In the genomic region with DNA sequence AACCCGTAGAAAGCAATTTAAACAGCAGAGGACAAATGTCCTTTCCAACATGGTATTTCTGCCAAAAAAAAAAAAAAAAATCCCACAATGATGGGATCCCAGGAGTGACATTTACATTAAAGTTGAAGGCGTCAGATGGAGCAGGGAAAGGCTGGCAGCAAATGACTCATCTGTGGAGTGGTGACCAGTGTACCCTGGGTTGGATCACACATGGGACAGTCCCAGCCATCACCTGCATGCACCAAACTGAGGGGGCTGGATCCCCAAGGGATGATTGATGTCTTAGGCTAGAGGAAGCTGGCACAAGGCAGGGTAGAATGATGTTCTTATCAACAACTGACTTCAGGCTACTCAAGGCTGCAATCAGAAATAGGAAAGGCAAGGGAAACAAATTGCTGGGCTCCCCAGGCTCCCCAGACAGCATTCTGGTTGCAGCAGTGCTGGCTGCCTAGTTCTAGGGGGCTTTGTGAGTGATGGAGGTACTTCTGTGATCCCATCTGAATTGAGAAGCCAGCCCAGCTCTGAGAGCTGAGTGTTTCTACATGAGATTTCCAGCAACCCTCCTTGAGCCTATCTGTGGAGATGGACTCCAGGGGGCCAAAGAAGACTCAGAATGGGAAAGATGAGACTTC, we compare ENCODE assay signal across 32 cellular contexts.
DNase-seq lines count a peak whose midpoint lies in the region; ATAC-seq, FAIRE-seq and TF ChIP-seq lines count a peak whose summit lies in the region.
"Had no signal": no experiment of that assay in that cellular context is flagged by ENCODE, and none has a peak within 500 bp of the region (broad histone marks: within the 10 kb centered on the region; RNA-seq: fewer than 3 reads in every experiment).

No MANE protein-coding gene starts in this region.

- peaks cover 9% of the 10 kb centered on the region for H3K4me1 Mint-ChIP-seq in central memory CD8-positive, alpha-beta T cell
- peaks cover 49% of the 10 kb centered on the region for H3K4me1 Mint-ChIP-seq in stimulated activated memory B cell treated with anti-CD40 and anti-IgM and Interleukin-4, amounts not matched to agents 10 μg/mL and 1 μg/mL and 100 μg/mL, for 72 hours
- H3K4me1 Mint-ChIP-seq: activated CD8-positive, alpha-beta memory T cell treated with anti-CD3 and anti-CD28 coated beads, Interleukin-2, amount 10 ng/mL, durations not matched to agents 7 days and 5 days had no signal

- peak overlapping the region; percentile 80 for H3K27ac ChIP-seq in HepG2 (ENCODE audit: extremely low read length, insufficient read depth, low read length)
- H3K27ac ChIP-seq in Peyer's patch, result peak overlapping the region in 1 of 4 donors; percentile 35
- H3K27ac ChIP-seq: 22Rv1, HL-60, parathyroid adenoma, RWPE1, stomach, upper lobe of left lung, VCaP had no signal

- H3K27ac Mint-ChIP-seq in central memory CD8-positive, alpha-beta T cell (ENCODE audit: low read depth), result peak overlapping the region; percentile 41
- peak overlapping the region; percentile 84 for H3K27ac Mint-ChIP-seq in stimulated activated memory B cell treated with anti-CD40 and anti-IgM and Interleukin-4, amounts not matched to agents 10 μg/mL and 1 μg/mL and 100 μg/mL, for 72 hours
- H3K27ac Mint-ChIP-seq: activated CD4-positive, alpha-beta T cell treated with anti-CD3 and anti-CD28 coated beads, Interleukin-2, amount 10 ng/mL, durations not matched to agents 7 days and 5 days; activated CD8-positive, alpha-beta memory T cell treated with anti-CD3 and anti-CD28 coated beads, Interleukin-2, amount 10 ng/mL, durations not matched to agents 7 days and 5 days; activated naive CD4-positive, alpha-beta T cell treated with anti-CD3 and anti-CD28 coated beads for 36 hours; activated T-cell treated with anti-CD3 and anti-CD28 coated beads, Interleukin-2, amount 50 U/mL, for 72 hours; dendritic cell treated with granulocyte-macrophage colony-stimulating factor and Interleukin-4, amounts not matched to agents 40 ng/mL and 50 ng/mL, for 4 days; natural killer cell; T-helper 2 cell treated with Interferon-gamma antibody and Interleukin-4, amounts not matched to agents 5 μg/mL and 100 μg/mL, for 36 hours had no signal

- ATAC-seq in central memory CD8-positive, alpha-beta T cell (replicated peaks; ENCODE audit: extremely low read depth, poor library complexity, severe bottlenecking), result no peak
- ATAC-seq in HepG2, result peak; percentile 10; the same call in 1 of the 3 replicates
- peak; percentile 76 for ATAC-seq in stimulated activated memory B cell treated with anti-CD40 and anti-IgM and Interleukin-4, amounts not matched to agents 10 μg/mL and 1 μg/mL and 100 μg/mL, for 72 hours
- ATAC-seq: activated CD8-positive, alpha-beta memory T cell treated with anti-CD3 and anti-CD28 coated beads, Interleukin-2, amount 10 ng/mL, durations not matched to agents 7 days and 5 days; activated T-cell treated with anti-CD3 and anti-CD28 coated beads, Interleukin-2, amount 50 U/mL, for 72 hours; sciatic nerve had no signal

- POLR2A ChIA-PET in HepG2 (lab: Yijun Ruan, JAX), result no interaction called here

- TF ChIP-seq EP300 in HepG2 (IDR thresholded peaks at IDR 0.05; ENCODE audit: low read depth in 2 of 2, low read length in 2 of 2) (no peak), HepG2 (CRISPR knock-in tag; IDR thresholded peaks at IDR 0.05; ENCODE audit: borderline replicate concordance) (no peak)

- BruUV-seq in HepG2 (replicated peaks; lab: Mats Ljungman, UMichigan), result no TSS peak

- H3K4me1 ChIP-seq in HepG2 (ENCODE audit: insufficient read depth, low read length), result peaks cover 66% of the 10 kb centered on the region
- H3K4me1 ChIP-seq in Peyer's patch, result peaks cover 0 to 10% (median 0%) of the 10 kb centered on the region in 4 donors
- H3K4me1 ChIP-seq: stomach, upper lobe of left lung had no signal

- no peaks in the 10 kb centered on the region for H4K20me1 ChIP-seq in HepG2 (ENCODE audit: insufficient read depth, low read length)

- H3K27me3 ChIP-seq in HepG2 (ENCODE audit: control insufficient read depth in 1 of 2, insufficient read depth in 2 of 2, low read length in 2 of 2) (no peaks in the 10 kb centered on the region; a peak in 1 of 5 replicates), Peyer's patch (no peaks in the 10 kb centered on the region)
- H3K27me3 ChIP-seq: stomach, upper lobe of left lung had no signal

- no peak overlapping the region for H3K4me3 Mint-ChIP-seq in central memory CD8-positive, alpha-beta T cell
- no peak overlapping the region for H3K4me3 Mint-ChIP-seq in stimulated activated memory B cell treated with anti-CD40 and anti-IgM and Interleukin-4, amounts not matched to agents 10 μg/mL and 1 μg/mL and 100 μg/mL, for 72 hours
- H3K4me3 Mint-ChIP-seq: activated CD4-positive, alpha-beta T cell treated with anti-CD3 and anti-CD28 coated beads, Interleukin-2, amount 10 ng/mL, durations not matched to agents 7 days and 5 days; activated CD8-positive, alpha-beta memory T cell treated with anti-CD3 and anti-CD28 coated beads, Interleukin-2, amount 10 ng/mL, durations not matched to agents 7 days and 5 days; activated naive CD4-positive, alpha-beta T cell treated with anti-CD3 and anti-CD28 coated beads for 36 hours; activated T-cell treated with anti-CD3 and anti-CD28 coated beads, Interleukin-2, amount 50 U/mL, for 72 hours; dendritic cell treated with granulocyte-macrophage colony-stimulating factor and Interleukin-4, amounts not matched to agents 40 ng/mL and 50 ng/mL, for 4 days; mesothelial cell of epicardium; natural killer cell; T-helper 2 cell treated with Interferon-gamma antibody and Interleukin-4, amounts not matched to agents 5 μg/mL and 100 μg/mL, for 36 hours had no signal

- TF ChIP-seq POLR2A in HepG2 (IDR thresholded peaks at IDR 0.05; ENCODE audit: insufficient read depth in 1 of 2, low read depth in 2 of 2, low read length in 2 of 2) (no peak), Peyer's patch (IDR thresholded peaks at IDR 0.05) (no peak)

- H3K36me3 Mint-ChIP-seq in central memory CD8-positive, alpha-beta T cell (ENCODE audit: insufficient read depth), result peaks cover 2% of the 10 kb centered on the region
- peaks cover 11% of the 10 kb centered on the region for H3K36me3 Mint-ChIP-seq in stimulated activated memory B cell treated with anti-CD40 and anti-IgM and Interleukin-4, amounts not matched to agents 10 μg/mL and 1 μg/mL and 100 μg/mL, for 72 hours
- H3K36me3 Mint-ChIP-seq: mesothelial cell of epicardium, natural killer cell had no signal

- peaks cover 6% of the 10 kb centered on the region; the same call in 1 of the 2 replicates for H3K9me3 ChIP-seq in HepG2 (ENCODE audit: low read length)
- no peaks in the 10 kb centered on the region for H3K9me3 ChIP-seq in Peyer's patch

- CTCF ChIA-PET in HepG2 (lab: Yijun Ruan, JAX; ENCODE audit: low intra/inter-chr PET ratio, low total read pairs), result no interaction called here

- TF ChIP-seq RAD21 in HepG2 (CRISPR knock-in tag; IDR thresholded peaks at IDR 0.05), result no peak

- H3K9ac ChIP-seq in HepG2 (ENCODE audit: insufficient read depth, low read depth, low read length), result no peak overlapping the region
- H3K9ac ChIP-seq: parathyroid adenoma had no signal

- 90% methylated on average over 2 of the region's 2 CpGs for WGBS in HepG2 (ENCODE audit: low lambda C conversion rate)

- H3K27me3 Mint-ChIP-seq in central memory CD8-positive, alpha-beta T cell, result peaks cover 32% of the 10 kb centered on the region
- H3K27me3 Mint-ChIP-seq in stimulated activated memory B cell treated with anti-CD40 and anti-IgM and Interleukin-4, amounts not matched to agents 10 μg/mL and 1 μg/mL and 100 μg/mL, for 72 hours, result no peaks in the 10 kb centered on the region

- intact Hi-C loops in HepG2 (cut with micrococcal nuclease; ENCODE audit: unreplicated experiment), result no loop called here

- FAIRE-seq in HepG2 (lab: Jason Lieb, UNC), result peak; percentile 18
- FAIRE-seq: bronchial epithelial cell had no signal

- H2AFZ ChIP-seq in HepG2 (ENCODE audit: low read length), result no peak overlapping the region
- H2AFZ ChIP-seq: parathyroid adenoma had no signal

- DNase-seq in DMS79 (lab: John Stamatoyannopoulos, UW), result peak; percentile 3
- no peak for DNase-seq in DMS79 treated with DMSO at 0.1 percent for 48 hours (lab: John Stamatoyannopoulos, UW)
- peak in 1 of 2 donors; percentile 2 for DNase-seq in central memory CD8-positive, alpha-beta T cell (ENCODE audit: low spot score in 2 of 2)
- no peak for DNase-seq in HepG2 (ENCODE audit: low spot score)
- DNase-seq in SKM-1 treated with dmso at 0.1 percent for 144 hours (lab: John Stamatoyannopoulos, UW; ENCODE audit: unreplicated experiment), result no peak
- no peak for DNase-seq in HK-2 (ENCODE audit: unreplicated experiment)
- DNase-seq in Peyer's patch, result no peak
- DNase-seq: activated CD4-positive, alpha-beta T cell treated with anti-CD3 and anti-CD28 coated beads, Interleukin-2, amount 10 ng/mL, durations not matched to agents 7 days and 5 days; activated CD8-positive, alpha-beta memory T cell treated with anti-CD3 and anti-CD28 coated beads, Interleukin-2, amount 10 ng/mL, durations not matched to agents 7 days and 5 days; activated naive CD4-positive, alpha-beta T cell treated with anti-CD3 and anti-CD28 coated beads for 36 hours; activated T-cell treated with anti-CD3 and anti-CD28 coated beads, Interleukin-2, amount 50 U/mL, for 72 hours; CD8-positive, alpha-beta memory T cell; DMS53; H7; natural killer cell; NCI-H1105; NCI-H2029 treated with DMSO at 0.1 percent for 48 hours; NCI-H226; stimulated activated CD4-positive, alpha-beta T cell treated with anti-CD3 and anti-CD28 coated beads, Interleukin-4, amount 100 ng/mL, for 4 hours; stomach; upper lobe of left lung had no signal

- no peaks in the 10 kb centered on the region for H3K36me3 ChIP-seq in HepG2 (replicated peaks in 1 of 2; ENCODE audit: control insufficient read depth in 1 of 2, insufficient read depth in 2 of 2, low read length in 2 of 2)
- no peaks in the 10 kb centered on the region for H3K36me3 ChIP-seq in Peyer's patch
- H3K36me3 ChIP-seq: stomach, upper lobe of left lung had no signal

- in situ Hi-C loops in HepG2 (cut with HindIII; ENCODE audit: extremely low pct_ligation_motif_present, low pct_unique_long_range_greater_than_20kb), result no loop called here

- no peaks in the 10 kb centered on the region for H3K79me2 ChIP-seq in HepG2 (ENCODE audit: insufficient read depth, low read length)
- H3K79me2 ChIP-seq: parathyroid adenoma had no signal

- no peak overlapping the region for H3K4me3 ChIP-seq in HepG2 (replicated peaks in 1 of 3; ENCODE audit: insufficient read depth in 1 of 3, low read depth in 2 of 3, low read length in 3 of 3)
- no peak overlapping the region for H3K4me3 ChIP-seq in Peyer's patch
- H3K4me3 ChIP-seq: stomach, upper lobe of left lung had no signal

- no peaks in the 10 kb centered on the region for H3K9me3 Mint-ChIP-seq in central memory CD8-positive, alpha-beta T cell
- H3K9me3 Mint-ChIP-seq in stimulated activated memory B cell treated with anti-CD40 and anti-IgM and Interleukin-4, amounts not matched to agents 10 μg/mL and 1 μg/mL and 100 μg/mL, for 72 hours, result peaks cover 2% of the 10 kb centered on the region
- H3K9me3 Mint-ChIP-seq: CD8-positive, alpha-beta memory T cell; dendritic cell treated with granulocyte-macrophage colony-stimulating factor and Interleukin-4, amounts not matched to agents 40 ng/mL and 50 ng/mL, for 4 days had no signal

- peak overlapping the region; percentile 89 for H3K4me2 ChIP-seq in HepG2 (ENCODE audit: low read depth, low read length)

- TF ChIP-seq CTCF in HepG2 (CRISPR knock-in tag; IDR thresholded peaks at IDR 0.05), result no peak
- no peak for TF ChIP-seq CTCF in Peyer's patch (IDR thresholded peaks at IDR 0.05)
